In the genomic region with DNA sequence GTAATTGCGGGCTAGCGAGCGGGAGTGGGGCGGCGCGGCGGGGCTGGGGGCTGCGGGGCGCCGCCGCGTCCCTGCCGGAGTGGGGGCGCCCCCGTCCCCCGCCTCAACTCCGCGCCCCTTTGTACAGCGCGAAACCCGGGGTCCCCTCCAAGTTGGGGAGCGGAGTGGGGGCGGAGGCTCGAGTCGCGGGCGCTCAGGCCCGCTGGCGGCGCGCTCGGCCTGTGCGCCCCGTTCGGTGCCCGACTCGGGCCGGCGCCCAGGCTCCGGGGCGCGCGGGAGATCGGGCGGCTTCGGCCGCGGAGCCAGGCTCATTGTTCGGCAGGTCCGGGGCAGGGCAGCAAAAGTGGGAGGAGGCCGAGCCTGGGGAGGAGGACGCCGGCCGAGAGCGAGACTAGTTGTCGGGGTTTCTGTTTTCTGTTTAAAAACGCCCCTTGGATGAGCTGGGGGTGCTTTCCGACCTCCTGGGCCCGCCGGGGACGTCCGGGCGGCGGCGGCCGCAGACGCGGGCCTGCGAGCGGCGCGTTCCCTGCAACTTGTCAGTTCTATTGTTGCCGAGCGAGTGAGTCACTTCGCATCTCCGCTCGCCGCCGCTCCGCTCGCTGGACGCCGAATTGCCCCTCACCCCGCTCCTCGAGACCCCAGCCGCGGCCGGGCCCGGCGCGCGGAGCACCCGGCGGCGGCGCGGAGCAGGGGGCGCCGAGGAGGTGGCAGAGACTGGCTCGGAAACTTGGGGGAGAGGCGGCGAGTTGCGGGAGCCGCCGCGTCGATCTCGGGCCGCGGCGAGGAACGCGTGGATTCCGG, we compare ENCODE assay signal across 8 cellular contexts. TPM values are rescaled to one million over a fixed set of nuclear protein-coding genes. Genes with fewer than 3 reads are reported as not detected.
DNase-seq lines count a peak whose midpoint lies in the region; ATAC-seq and TF ChIP-seq lines count a peak whose summit lies in the region.

No MANE protein-coding gene starts in this region.

- H3K4me3 Mint-ChIP-seq in GM23338 = peak overlapping the region; percentile 92

- no peaks in the 10 kb centered on the region; the same call in 1 of the 2 replicates for H3K27me3 ChIP-seq in GM23338 (ENCODE audit: insufficient read depth)
- H3K27me3 ChIP-seq in MG63 = no peaks in the 10 kb centered on the region

- peak overlapping the region; percentile 96 for H3K27ac ChIP-seq in GM23338 (ENCODE audit: low read depth)

- H3K27me3 Mint-ChIP-seq in GM23338 (ENCODE audit: insufficient read depth, low read depth, poor library complexity) = peaks cover 12% of the 10 kb centered on the region

- DNase-seq in GM10266 (ENCODE audit: extremely low spot score) = peak; percentile 82
- DNase-seq in GM23338 (ENCODE audit: low spot score) = peak; percentile 77
- DNase-seq in MG63 = peak; percentile 76
- DNase-seq in activated CD4-positive, alpha-beta T cell treated with anti-CD3 and anti-CD28 coated beads for 4 hours = peak; percentile 43 to 57
- peak; percentile 64 for DNase-seq in choroid plexus epithelial cell (ENCODE audit: low read depth)
- DNase-seq in left kidney (ENCODE audit: low read depth, low spot score) = peak; percentile 80
- peak; percentile 39 for DNase-seq in stimulated activated CD4-positive, alpha-beta T cell treated with anti-CD3 and anti-CD28 coated beads, Interleukin-2, amount 100 ng/mL, for 4 hours (ENCODE audit: low read depth)
- no peak for DNase-seq in DMS79 (lab: John Stamatoyannopoulos, UW)

- H3K79me2 ChIP-seq in GM23338 (replicated peaks; ENCODE audit: insufficient read depth) = peaks cover 52% of the 10 kb centered on the region

- H3K36me3 Mint-ChIP-seq in GM23338 (ENCODE audit: low read depth) = peaks cover 41% of the 10 kb centered on the region

- H2AFZ ChIP-seq in GM23338 = peak overlapping the region; percentile 56; the same call in 1 of the 2 replicates

- H3K4me2 ChIP-seq in GM23338 = peak overlapping the region; percentile 87

- peak; percentile 33 for ATAC-seq in GM23338

- H4K20me1 ChIP-seq in GM23338 (replicated peaks; ENCODE audit: insufficient read depth) = no peaks in the 10 kb centered on the region

- no peaks in the 10 kb centered on the region for H3K9me2 ChIP-seq in GM23338 (ENCODE audit: insufficient read depth)

- H3K4me3 ChIP-seq in GM23338 (peak overlapping the region; percentile 89), MG63 (peak overlapping the region; percentile 98), choroid plexus epithelial cell (ENCODE audit: low read depth, low read length) (peak overlapping the region; percentile 88)

- TF ChIP-seq CTCF in GM10266 (IDR thresholded peaks at IDR 0.05; ENCODE audit: control insufficient read depth, insufficient read depth, low read depth, missing control alignments) = peak; percentile 1
- no peak for TF ChIP-seq CTCF in GM23338 (conservative IDR thresholded peaks at IDR 0.05; ENCODE audit: low read depth in 2 of 2)
- no peak for TF ChIP-seq CTCF in choroid plexus epithelial cell (conservative IDR thresholded peaks at IDR 0.05; ENCODE audit: low read depth, low read length)

- peak overlapping the region; percentile 88; the same call in 1 of the 2 replicates for H3K27ac Mint-ChIP-seq in GM23338

- no peaks in the 10 kb centered on the region for H3K9me3 ChIP-seq in MG63

- H3K9me3 Mint-ChIP-seq in GM23338 = peaks cover 11% of the 10 kb centered on the region; the same call in 1 of the 3 replicates

- H3K36me3 ChIP-seq in GM23338 (ENCODE audit: insufficient read depth) (peaks cover 14% of the 10 kb centered on the region; the same call in 1 of the 2 replicates), MG63 (peaks cover 43% of the 10 kb centered on the region)

- no peaks in the 10 kb centered on the region for H3F3A ChIP-seq in GM23338 (replicated peaks; ENCODE audit: low read depth)

- H3K4me1 Mint-ChIP-seq in GM23338 = peaks cover 22% of the 10 kb centered on the region

- peaks cover 24% of the 10 kb centered on the region for H3K4me1 ChIP-seq in GM23338 (ENCODE audit: insufficient read depth)

TF ChIP-seq in GM23338, 12 proteins besides CTCF, POLR2A, EP300 and RAD21:
- TF ChIP-seq ZNF331 (CRISPR knock-in tag; IDR thresholded peaks at IDR 0.05; ENCODE audit: low read depth) = no peak
- TF ChIP-seq, protein P1, sequence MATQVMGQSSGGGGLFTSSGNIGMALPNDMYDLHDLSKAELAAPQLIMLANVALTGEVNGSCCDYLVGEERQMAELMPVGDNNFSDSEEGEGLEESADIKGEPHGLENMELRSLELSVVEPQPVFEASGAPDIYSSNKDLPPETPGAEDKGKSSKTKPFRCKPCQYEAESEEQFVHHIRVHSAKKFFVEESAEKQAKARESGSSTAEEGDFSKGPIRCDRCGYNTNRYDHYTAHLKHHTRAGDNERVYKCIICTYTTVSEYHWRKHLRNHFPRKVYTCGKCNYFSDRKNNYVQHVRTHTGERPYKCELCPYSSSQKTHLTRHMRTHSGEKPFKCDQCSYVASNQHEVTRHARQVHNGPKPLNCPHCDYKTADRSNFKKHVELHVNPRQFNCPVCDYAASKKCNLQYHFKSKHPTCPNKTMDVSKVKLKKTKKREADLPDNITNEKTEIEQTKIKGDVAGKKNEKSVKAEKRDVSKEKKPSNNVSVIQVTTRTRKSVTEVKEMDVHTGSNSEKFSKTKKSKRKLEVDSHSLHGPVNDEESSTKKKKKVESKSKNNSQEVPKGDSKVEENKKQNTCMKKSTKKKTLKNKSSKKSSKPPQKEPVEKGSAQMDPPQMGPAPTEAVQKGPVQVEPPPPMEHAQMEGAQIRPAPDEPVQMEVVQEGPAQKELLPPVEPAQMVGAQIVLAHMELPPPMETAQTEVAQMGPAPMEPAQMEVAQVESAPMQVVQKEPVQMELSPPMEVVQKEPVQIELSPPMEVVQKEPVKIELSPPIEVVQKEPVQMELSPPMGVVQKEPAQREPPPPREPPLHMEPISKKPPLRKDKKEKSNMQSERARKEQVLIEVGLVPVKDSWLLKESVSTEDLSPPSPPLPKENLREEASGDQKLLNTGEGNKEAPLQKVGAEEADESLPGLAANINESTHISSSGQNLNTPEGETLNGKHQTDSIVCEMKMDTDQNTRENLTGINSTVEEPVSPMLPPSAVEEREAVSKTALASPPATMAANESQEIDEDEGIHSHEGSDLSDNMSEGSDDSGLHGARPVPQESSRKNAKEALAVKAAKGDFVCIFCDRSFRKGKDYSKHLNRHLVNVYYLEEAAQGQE (IDR thresholded peaks at IDR 0.05; ENCODE audit: unreplicated experiment) = no peak
- no peak for TF ChIP-seq JUNB (IDR thresholded peaks at IDR 0.05; ENCODE audit: unreplicated experiment)

RNA-seq across cellular contexts. Expression of a gene that starts 0.7 kb away (rescaled TPM):
- 69.2 and 104 TPM in 2 replicates for total RNA-seq in GM23338 (2014; rRNA removed; shearing (Covaris generic))
- 26.9 and 27.6 TPM in 2 replicates for polyA plus RNA-seq in GM23338 (2016; fragmentation: Nextera tagmentation; extraction: Ambion mirVana)
- 48.8 and 63.6 TPM in 2 replicates for total RNA-seq in MG63 (2014; rRNA removed; shearing (Covaris generic); ENCODE audit: low replicate concordance)
